In the genomic region with DNA sequence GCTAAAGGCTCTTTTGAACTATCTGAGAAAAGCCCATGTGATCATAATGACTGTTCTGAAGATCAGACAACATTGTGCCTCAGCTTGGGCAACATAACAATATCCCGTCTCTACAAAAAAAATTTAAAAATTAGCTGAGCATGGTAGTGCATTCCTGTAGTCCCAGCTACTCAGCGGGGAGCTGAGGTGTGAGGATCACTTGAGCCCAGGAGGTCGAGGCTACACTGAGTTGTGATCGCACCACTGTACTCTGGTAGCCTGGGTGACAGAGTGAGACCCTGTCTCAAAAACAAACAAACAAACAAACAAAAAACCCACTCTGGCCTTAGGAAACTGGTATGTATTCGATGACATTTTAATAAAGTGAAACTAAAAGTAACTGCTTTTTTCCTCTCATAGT, we compare ENCODE assay signal across 21 cellular contexts.
"Had no signal": no experiment of that assay in that cellular context is flagged by ENCODE, and none has a peak within 500 bp of the region (broad histone marks: within the 10 kb centered on the region; RNA-seq: fewer than 3 reads in every experiment).

No MANE protein-coding gene starts in this region.

- H3K4me3 Mint-ChIP-seq: naive thymus-derived CD8-positive, alpha-beta T cell; stimulated activated naive B cell treated with anti-CD40 and anti-IgM and Interleukin-4, amounts not matched to agents 10 μg/mL and 1 μg/mL and 100 μg/mL, for 72 hours; stimulated activated naive CD8-positive, alpha-beta T cell treated with anti-CD3 and anti-CD28 coated beads, Interleukin-15, amount 100 ng/mL, for 72 hours had no signal

- DNase-seq: effector memory CD4-positive, alpha-beta T cell; heart left ventricle; hippocampal formation; left colon; left ventricle myocardium superior; mucosa of descending colon; naive thymus-derived CD8-positive, alpha-beta T cell; posterior cingulate gyrus; sigmoid colon; stimulated activated CD4-positive, alpha-beta T cell treated with anti-CD3 and anti-CD28 coated beads, Interleukin-2, amount 100 ng/mL, for 24 hours; stimulated activated CD4-positive, alpha-beta T cell treated with anti-CD3 and anti-CD28 coated beads, Interleukin-4, amount 100 ng/mL, for 4 hours; stimulated activated naive B cell treated with anti-CD40 and anti-IgM and Interleukin-4, amounts not matched to agents 10 μg/mL and 1 μg/mL and 100 μg/mL, for 72 hours; stimulated activated naive CD8-positive, alpha-beta T cell treated with anti-CD3 and anti-CD28 coated beads, Interleukin-15, amount 100 ng/mL, for 72 hours; testis; upper lobe of right lung had no signal

- H3K4me1 ChIP-seq: sigmoid colon, testis, tibial nerve, upper lobe of right lung had no signal

- H3K27ac ChIP-seq: heart left ventricle, neutrophil, sigmoid colon, skin epidermis, testis, tibial nerve, upper lobe of right lung, vagina had no signal

- H3K4me3 ChIP-seq: heart left ventricle, mucosa of descending colon, sigmoid colon, skin epidermis, testis, tibial nerve, upper lobe of right lung, vagina had no signal

- H3K36me3 ChIP-seq: heart left ventricle, neutrophil, sigmoid colon, tibial nerve, upper lobe of right lung, vagina had no signal

- H3K27ac Mint-ChIP-seq: naive thymus-derived CD8-positive, alpha-beta T cell; stimulated activated naive B cell treated with anti-CD40 and anti-IgM and Interleukin-4, amounts not matched to agents 10 μg/mL and 1 μg/mL and 100 μg/mL, for 72 hours; stimulated activated naive CD8-positive, alpha-beta T cell treated with anti-CD3 and anti-CD28 coated beads, Interleukin-15, amount 100 ng/mL, for 72 hours had no signal

- H3K4me1 Mint-ChIP-seq: naive thymus-derived CD8-positive, alpha-beta T cell; stimulated activated naive B cell treated with anti-CD40 and anti-IgM and Interleukin-4, amounts not matched to agents 10 μg/mL and 1 μg/mL and 100 μg/mL, for 72 hours; stimulated activated naive CD8-positive, alpha-beta T cell treated with anti-CD3 and anti-CD28 coated beads, Interleukin-15, amount 100 ng/mL, for 72 hours had no signal

- H3K27me3 Mint-ChIP-seq: naive thymus-derived CD8-positive, alpha-beta T cell; stimulated activated naive B cell treated with anti-CD40 and anti-IgM and Interleukin-4, amounts not matched to agents 10 μg/mL and 1 μg/mL and 100 μg/mL, for 72 hours; stimulated activated naive CD8-positive, alpha-beta T cell treated with anti-CD3 and anti-CD28 coated beads, Interleukin-15, amount 100 ng/mL, for 72 hours had no signal

- H3K36me3 Mint-ChIP-seq: stimulated activated naive B cell treated with anti-CD40 and anti-IgM and Interleukin-4, amounts not matched to agents 10 μg/mL and 1 μg/mL and 100 μg/mL, for 72 hours had no signal

- H3K9me3 ChIP-seq: heart left ventricle, mucosa of descending colon, neutrophil, sigmoid colon, testis, tibial nerve, upper lobe of right lung, vagina had no signal

- FAIRE-seq: endometrium had no signal

- H3K27me3 ChIP-seq: heart left ventricle, neutrophil, sigmoid colon, testis, tibial nerve, upper lobe of right lung, vagina had no signal

- ATAC-seq: esophagus mucosa; heart left ventricle; left colon; left ventricle myocardium superior; mucosa of descending colon; naive thymus-derived CD8-positive, alpha-beta T cell; stimulated activated naive B cell treated with anti-CD40 and anti-IgM and Interleukin-4, amounts not matched to agents 10 μg/mL and 1 μg/mL and 100 μg/mL, for 72 hours; stimulated activated naive CD8-positive, alpha-beta T cell treated with anti-CD3 and anti-CD28 coated beads, Interleukin-15, amount 100 ng/mL, for 72 hours; upper lobe of right lung had no signal
